In genomic region chr7:132840197-132840596, GRCh38 we compare ENCODE assay signal across 2 cellular contexts.
TF ChIP-seq lines count a peak whose summit lies in the region.

No MANE protein-coding gene starts in this region.

TF ChIP-seq in HepG2, 621 proteins besides CTCF, POLR2A, EP300 and RAD21 (continued from another document):
- TF ChIP-seq HBP1 (CRISPR knock-in tag; IDR thresholded peaks at IDR 0.05; ENCODE audit: low read depth) (no peak), ZNF713 (CRISPR knock-in tag; IDR thresholded peaks at IDR 0.05) (no peak), SOX13 (IDR thresholded peaks at IDR 0.05) (no peak), SOX13 (CRISPR knock-in tag; conservative IDR thresholded peaks at IDR 0.05 in 1 of 2, IDR thresholded peaks at IDR 0.05 in 1 of 2) (no peak), TP53 (CRISPR knock-in tag; conservative IDR thresholded peaks at IDR 0.05) (no peak), MAFK (conservative IDR thresholded peaks at IDR 0.05 in 1 of 2, IDR thresholded peaks at IDR 0.05 in 1 of 2; ENCODE audit: low read length in 2 of 2) (peak; percentile 62 to 83), ZNF670 (CRISPR knock-in tag; IDR thresholded peaks at IDR 0.05; ENCODE audit: borderline replicate concordance) (no peak), ZNF34 (CRISPR knock-in tag; IDR thresholded peaks at IDR 0.05; ENCODE audit: borderline replicate concordance) (no peak)
TF ChIP-seq in HepG2: peak in this region for 2.

TF ChIP-seq in K562, 482 proteins besides CTCF, POLR2A, EP300 and RAD21 (continued from another document):
- TF ChIP-seq STAT6 (CRISPR knock-in tag; IDR thresholded peaks at IDR 0.05), result no peak
- TF ChIP-seq ZNF561 (CRISPR knock-in tag; conservative IDR thresholded peaks at IDR 0.05), result no peak
- peak; percentile 75 for TF ChIP-seq C11orf30 (IDR thresholded peaks at IDR 0.05; ENCODE audit: low read depth)
- 0 out of 2 replicates have a peak, but pooled peaks have one; percentile 35 for TF ChIP-seq MAFG (tag; conservative IDR thresholded peaks at IDR 0.05)
- peak; percentile 36; the same call in 1 of the 2 replicates for TF ChIP-seq MAFF (IDR thresholded peaks at IDR 0.05; ENCODE audit: low read length)
- peak; percentile 84 for TF ChIP-seq ZNF316 (IDR thresholded peaks at IDR 0.05)
- TF ChIP-seq ZNF655 (CRISPR knock-in tag; IDR thresholded peaks at IDR 0.05), result no peak
